In the genomic region with DNA sequence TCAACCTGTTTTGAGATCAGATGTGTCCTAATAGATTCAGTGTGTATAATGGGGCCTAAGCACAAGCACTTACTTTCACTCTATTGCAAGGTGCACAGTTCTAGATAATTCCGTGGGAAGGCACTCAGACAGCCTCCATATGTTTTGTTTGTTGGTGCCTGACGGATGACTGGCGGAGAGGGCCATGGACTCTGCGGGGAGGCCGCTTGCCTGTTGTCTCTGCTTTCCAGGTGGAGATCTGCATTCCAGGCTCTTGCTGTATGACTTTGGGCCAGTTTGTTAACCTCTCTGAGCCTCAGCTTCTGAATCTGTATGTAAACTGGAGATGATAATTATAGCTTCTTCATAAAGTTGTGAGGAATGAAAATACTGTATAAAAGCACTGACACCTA, we compare ENCODE assay signal across 13 cellular contexts. TPM values are rescaled to one million over a fixed set of nuclear protein-coding genes. Genes with fewer than 3 reads are reported as not detected.
A peak's percentile ranks its signal among the peaks of the same experiment; 100 is the strongest.
DNase-seq lines count a peak whose midpoint lies in the region; ATAC-seq, FAIRE-seq and TF ChIP-seq lines count a peak whose summit lies in the region.
"Had no signal": no experiment of that assay in that cellular context is flagged by ENCODE, and none has a peak within 500 bp of the region (broad histone marks: within the 10 kb centered on the region; RNA-seq: fewer than 3 reads in every experiment).

No MANE protein-coding gene starts in this region.

- H3K4me3 ChIP-seq in A549 = peak overlapping the region; percentile 73
- no peak overlapping the region for H3K4me3 ChIP-seq in Caco-2 (ENCODE audit: low read depth, low read length)
- peak overlapping the region; percentile 93 for H3K4me3 ChIP-seq in lower lobe of right lung

- TF ChIP-seq CTCF in A549 (IDR thresholded peaks at IDR 0.05) (no peak), Caco-2 (IDR thresholded peaks at IDR 0.05; ENCODE audit: insufficient read depth in 1 of 2, low read depth in 1 of 2, low read length in 1 of 2, severe bottlenecking in 1 of 2, unreplicated experiment in 1 of 2) (no peak), lower lobe of right lung (IDR thresholded peaks at IDR 0.05) (no peak), glutamatergic neuron (IDR thresholded peaks at IDR 0.05; ENCODE audit: partially characterized antibody, unreplicated experiment) (no peak)

- no peaks in the 10 kb centered on the region for H3K27me3 ChIP-seq in Caco-2 (replicated peaks; ENCODE audit: control insufficient read depth, insufficient read depth, low read length)
- H3K27me3 ChIP-seq in lower lobe of right lung (ENCODE audit: low read depth) = no peaks in the 10 kb centered on the region

- H3K4me1 Mint-ChIP-seq in Caco-2 (ENCODE audit: low read depth, unreplicated experiment) = no peaks in the 10 kb centered on the region
- peaks cover 21% of the 10 kb centered on the region for H3K4me1 Mint-ChIP-seq in activated naive CD8-positive, alpha-beta T cell (ENCODE audit: low read depth)
- no peaks in the 10 kb centered on the region for H3K4me1 Mint-ChIP-seq in glutamatergic neuron (ENCODE audit: low read depth, unreplicated experiment)

- POLR2A ChIA-PET in A549 (lab: Yijun Ruan, JAX) (interaction anchor here (0.6 to 2.1 kb wide), 9 partner anchors 26 to 317 kb away, joined by 4 to 18 read pairs (median 6); a partner anchor contains a TSS), Caco-2 (lab: Charles Lee) (interaction anchor here (0.5 kb wide), 1 partner anchor 234 kb away, joined by 4 read pairs; no protein-coding TSS in a partner anchor)

- DNase-seq in A549 (ENCODE audit: low read depth in 1 of 2, low spot score in 1 of 2) = no peak
- DNase-seq in Caco-2 = no peak
- no peak for DNase-seq in lower lobe of right lung
- no peak for DNase-seq in glutamatergic neuron
- DNase-seq in NCI-H1417 (lab: John Stamatoyannopoulos, UW) = no peak
- DNase-seq: central memory CD4-positive, alpha-beta T cell; GF-D8; NCI-H1436 treated with DMSO at 0.1 percent for 48 hours; NCI-H524 treated with DMSO at 0.1 percent for 48 hours; Right ventricle myocardium superior had no signal

- peak overlapping the region; percentile 87 for H3K4me2 ChIP-seq in A549

- no peak for FAIRE-seq in A549 (lab: Jason Lieb, UNC)

- intact Hi-C loops in Caco-2 (cut with micrococcal nuclease; ENCODE audit: unreplicated experiment) = loop anchor here (10.0 kb wide), 1 partner anchor 119 kb away; no protein-coding TSS in a partner anchor
- intact Hi-C loops in lower lobe of right lung (cut with DNase I) = no loop called here

- no peak for ATAC-seq in A549
- no peak for ATAC-seq in lower lobe of right lung
- no peak for ATAC-seq in HG03095 (IDR thresholded peaks at IDR 0.05; ENCODE audit: unreplicated experiment)
- no peak for ATAC-seq in GM19023 (IDR thresholded peaks at IDR 0.05; ENCODE audit: unreplicated experiment)

- 78% methylated on average over 5 of the region's 5 CpGs for WGBS in A549 (ENCODE audit: missing lambda C conversion rate)

- H3K27ac Mint-ChIP-seq in Caco-2 (ENCODE audit: unreplicated experiment) (no peak overlapping the region), glutamatergic neuron (ENCODE audit: unreplicated experiment) (no peak overlapping the region)
- H3K27ac Mint-ChIP-seq in activated naive CD8-positive, alpha-beta T cell = peak overlapping the region; percentile 64

- H3K4me1 ChIP-seq in A549 (peaks cover 28% of the 10 kb centered on the region), Caco-2 (peaks cover 4% of the 10 kb centered on the region; the same call in 1 of the 2 replicates), lower lobe of right lung (peaks cover 14% of the 10 kb centered on the region)

- no peak for TF ChIP-seq EP300 in A549 (IDR thresholded peaks at IDR 0.05)

- no peaks in the 10 kb centered on the region for H3K36me3 ChIP-seq in Caco-2 (ENCODE audit: control insufficient read depth, insufficient read depth, low read length)
- H3K36me3 ChIP-seq in lower lobe of right lung = no peaks in the 10 kb centered on the region

- CTCF ChIA-PET in A549 (lab: Yijun Ruan, JAX) = interaction anchor here (0.7 to 4.1 kb wide), 11 partner anchors 8 to 1197 kb away, joined by 3 to 33 read pairs (median 4); no protein-coding TSS in a partner anchor
- CTCF ChIA-PET in Caco-2 (lab: Charles Lee) = interaction anchor here (0.5 to 0.7 kb wide), 2 partner anchors 48 to 57 kb away, joined by 4 to 6 read pairs; no protein-coding TSS in a partner anchor

- no peak for TF ChIP-seq RAD21 in A549 (conservative IDR thresholded peaks at IDR 0.05 in 1 of 2, IDR thresholded peaks at IDR 0.05 in 1 of 2)

- H3K36me3 Mint-ChIP-seq in Caco-2 (ENCODE audit: insufficient read depth, unreplicated experiment) (peaks cover 17% of the 10 kb centered on the region), glutamatergic neuron (ENCODE audit: unreplicated experiment) (peaks cover 11% of the 10 kb centered on the region)
- peaks cover 9% of the 10 kb centered on the region for H3K36me3 Mint-ChIP-seq in activated naive CD8-positive, alpha-beta T cell

- no peaks in the 10 kb centered on the region for H3K9me3 ChIP-seq in A549
- H3K9me3 ChIP-seq in Caco-2 = peaks cover 19% of the 10 kb centered on the region
- peaks cover 6% of the 10 kb centered on the region for H3K9me3 ChIP-seq in lower lobe of right lung

- peaks cover 13% of the 10 kb centered on the region for H3K9me3 Mint-ChIP-seq in Caco-2 (ENCODE audit: unreplicated experiment)
- H3K9me3 Mint-ChIP-seq in activated naive CD8-positive, alpha-beta T cell (ENCODE audit: low read depth) = peaks cover 4% of the 10 kb centered on the region
- H3K9me3 Mint-ChIP-seq in glutamatergic neuron (ENCODE audit: unreplicated experiment) = peaks cover 4% of the 10 kb centered on the region

- no peak for TF ChIP-seq POLR2A in A549 (IDR thresholded peaks at IDR 0.05; ENCODE audit: low read length)

- H3K4me3 Mint-ChIP-seq in Caco-2 (ENCODE audit: unreplicated experiment) (peak overlapping the region; percentile 27), glutamatergic neuron (ENCODE audit: unreplicated experiment) (no peak overlapping the region)
- H3K4me3 Mint-ChIP-seq in activated naive CD8-positive, alpha-beta T cell = peak overlapping the region; percentile 60

- H3K27ac ChIP-seq in A549 (peak overlapping the region; percentile 78 to 89), lower lobe of right lung (no peak overlapping the region)

- no peaks in the 10 kb centered on the region for H3K27me3 Mint-ChIP-seq in Caco-2 (ENCODE audit: insufficient read depth, unreplicated experiment)
- H3K27me3 Mint-ChIP-seq in activated naive CD8-positive, alpha-beta T cell = no peaks in the 10 kb centered on the region
- peaks cover 10% of the 10 kb centered on the region for H3K27me3 Mint-ChIP-seq in glutamatergic neuron (ENCODE audit: unreplicated experiment)

- TSS peak; percentile 35 for BruUV-seq in Caco-2 (replicated peaks; lab: Mats Ljungman, UMichigan)

TF ChIP-seq in A549, 52 proteins besides CTCF, POLR2A, EP300 and RAD21 (continues in another document):
- no peak for TF ChIP-seq JUN (IDR thresholded peaks at IDR 0.05)
- TF ChIP-seq RARB (CRISPR knock-in tag; IDR thresholded peaks at IDR 0.05) = no peak
- TF ChIP-seq CEBPB (IDR thresholded peaks at IDR 0.05) = no peak
- TF ChIP-seq TFCP2L1 (CRISPR knock-in tag; IDR thresholded peaks at IDR 0.05) = no peak
- no peak for TF ChIP-seq GATA3 (IDR thresholded peaks at IDR 0.05; ENCODE audit: borderline replicate concordance)
- TF ChIP-seq ZFP36 (IDR thresholded peaks at IDR 0.05; ENCODE audit: borderline replicate concordance, partially characterized antibody) = no peak

RNA-seq across cellular contexts. Expression of a gene that starts 1.5 kb away (rescaled TPM):
- polyA plus RNA-seq in A549 (2011; rRNA removed) = 12.5 and 15.3 TPM in 2 replicates
- polyA plus RNA-seq in A549 (2012; cell fraction: cytosol; rRNA removed) = 6.9 and 9.6 TPM in 2 replicates
- 8.7 and 12.0 TPM in 2 replicates for polyA plus RNA-seq in A549 (2012; cell fraction: nucleus; rRNA removed)
- polyA plus RNA-seq in A549 (2017; fragmentation: RNase III; extraction: RNeasy Plus Mini Kit Qiagen cat#74134 plus additional on column Dnase treatment) = 7.8 to 9.1 TPM (median 7.9 TPM) in 3 replicates
- polyA minus RNA-seq in A549 (2011; rRNA and poly(A)+ RNA removed) = 11.3 and 13.5 TPM in 2 replicates
- total RNA-seq in Caco-2 (2022) = 3.8 and 4.2 TPM in 2 replicates
- total RNA-seq in lower lobe of right lung = 3.9 TPM
- 0.20 TPM for total RNA-seq in glutamatergic neuron (ENCODE audit: unreplicated experiment)

RNA-seq across cellular contexts. Expression of a gene that starts 24.6 kb away (rescaled TPM):
- 19.7 and 23.8 TPM in 2 replicates for polyA plus RNA-seq in A549 (2011; rRNA removed)
- 7.1 and 9.1 TPM in 2 replicates for polyA plus RNA-seq in A549 (2012; cell fraction: cytosol; rRNA removed)
- 7.2 and 14.4 TPM in 2 replicates for polyA plus RNA-seq in A549 (2012; cell fraction: nucleus; rRNA removed)
- 40.7 to 41.4 TPM (median 41.2 TPM) in 3 replicates for polyA plus RNA-seq in A549 (2017; fragmentation: RNase III; extraction: RNeasy Plus Mini Kit Qiagen cat#74134 plus additional on column Dnase treatment)
- polyA minus RNA-seq in A549 (2011; rRNA and poly(A)+ RNA removed) = 20.6 and 24.7 TPM in 2 replicates
- 80.7 and 84.1 TPM in 2 replicates for total RNA-seq in Caco-2 (2022)
- 38.1 TPM for total RNA-seq in lower lobe of right lung
- 69.2 TPM for total RNA-seq in glutamatergic neuron (ENCODE audit: unreplicated experiment)

RNA-seq across cellular contexts. Expression of a gene that starts 50.7 kb away (rescaled TPM):
- polyA plus RNA-seq in A549 (2011; rRNA removed) (173 and 189 TPM in 2 replicates), A549 (2017; fragmentation: RNase III; extraction: RNeasy Plus Mini Kit Qiagen cat#74134 plus additional on column Dnase treatment) (184 to 200 TPM (median 191 TPM) in 3 replicates)
- polyA plus RNA-seq in A549 (2012; cell fraction: cytosol; rRNA removed) = 118 and 148 TPM in 2 replicates
- polyA plus RNA-seq in A549 (2012; cell fraction: nucleus; rRNA removed) = 27.4 and 30.9 TPM in 2 replicates
- polyA minus RNA-seq in A549 (2011; rRNA and poly(A)+ RNA removed) = 55.2 and 61.2 TPM in 2 replicates
- total RNA-seq in Caco-2 (2022) (94.9 and 115 TPM in 2 replicates), lower lobe of right lung (116 TPM), glutamatergic neuron (ENCODE audit: unreplicated experiment) (126 TPM)

RNA-seq across cellular contexts. Expression of a gene that starts 58.2 kb away (rescaled TPM):
- not detected in 2 replicates for polyA plus RNA-seq in A549 (2011; rRNA removed)
- not detected in 2 replicates for polyA plus RNA-seq in A549 (2012; cell fraction: cytosol; rRNA removed)
- not detected in 2 replicates for polyA plus RNA-seq in A549 (2012; cell fraction: nucleus; rRNA removed)
- not detected in 3 replicates for polyA plus RNA-seq in A549 (2017; fragmentation: RNase III; extraction: RNeasy Plus Mini Kit Qiagen cat#74134 plus additional on column Dnase treatment)
- not detected in 2 replicates for polyA minus RNA-seq in A549 (2011; rRNA and poly(A)+ RNA removed)
- not detected in 2 replicates for total RNA-seq in Caco-2 (2022)
- not detected for total RNA-seq in lower lobe of right lung
- not detected for total RNA-seq in glutamatergic neuron (ENCODE audit: unreplicated experiment)
- total RNA-seq: Right ventricle myocardium superior had no signal
